In the genomic region with DNA sequence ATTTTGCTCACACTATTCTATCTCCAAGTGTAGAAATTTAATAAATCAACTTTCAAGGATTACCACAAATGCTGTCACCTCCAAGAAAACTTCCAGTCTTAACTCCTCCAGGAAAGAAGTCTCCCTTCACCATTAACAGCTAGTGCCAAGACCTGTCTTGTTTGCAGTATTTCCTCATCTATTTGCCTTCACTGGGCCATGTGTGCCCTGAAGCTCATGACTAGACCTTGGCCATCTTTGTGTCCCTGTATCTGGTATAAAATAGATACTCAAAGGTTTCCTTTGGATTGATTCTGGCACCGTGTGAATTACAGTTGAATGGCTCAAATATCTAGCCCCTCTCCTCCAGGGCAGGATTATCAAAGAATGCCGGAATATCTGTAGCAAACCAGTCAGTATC, we compare ENCODE assay signal across 11 cellular contexts.
"Had no signal": no experiment of that assay in that cellular context is flagged by ENCODE, and none has a peak within 500 bp of the region (broad histone marks: within the 10 kb centered on the region; RNA-seq: fewer than 3 reads in every experiment).

No MANE protein-coding gene starts in this region.

- H3K4me3 Mint-ChIP-seq: GM23338, H9, HFFc6 had no signal

- H3K27ac Mint-ChIP-seq: GM23338, H9, HFFc6 had no signal

- H3K4me3 ChIP-seq: GM23248, GM23338, HAP-1 had no signal

- H3K4me2 ChIP-seq: GM23338 had no signal

- H3K27ac ChIP-seq: GM23248 had no signal

- ATAC-seq: GM23338, HCT116 had no signal

- H3K9me3 Mint-ChIP-seq: GM23338, H9 had no signal

- H3K9me3 ChIP-seq: HAP-1 had no signal

- H3K4me1 ChIP-seq: HAP-1 had no signal

- FAIRE-seq: H1, H54 had no signal

- H3K36me3 ChIP-seq: HAP-1 had no signal

- H3K9ac ChIP-seq: GM23248 had no signal

- H2AFZ ChIP-seq: GM23248, GM23338 had no signal

- H3K4me1 Mint-ChIP-seq: GM23338, H9 had no signal

- DNase-seq: GM23248, GOT3, H7, H9, HCEC 1CT, HFFc6 had no signal
